10 cellular contexts compared by ENCODE assay signal in genomic region chr2:136362676-136363390, GRCh38.
DNase-seq lines count a peak whose midpoint lies in the region; ATAC-seq and TF ChIP-seq lines count a peak whose summit lies in the region.
"Had no signal": no experiment of that assay in that cellular context is flagged by ENCODE, and none has a peak within 500 bp of the region (broad histone marks: within the 10 kb centered on the region; RNA-seq: fewer than 3 reads in every experiment).

No MANE protein-coding gene starts in this region.

- POLR2A ChIA-PET in activated CD4-positive, alpha-beta T cell treated with anti-CD3 and anti-CD28 coated beads for 36 hours (lab: Charles Lee), result interaction anchor here (1.0 to 1.8 kb wide), 4 partner anchors 14 to 229 kb away, joined by 5 to 11 read pairs (median 7); no protein-coding TSS in a partner anchor

- H3K27ac ChIP-seq in smooth muscle cell (ENCODE audit: low read depth), result no peak overlapping the region
- H3K27ac ChIP-seq: A549 had no signal

- no peak overlapping the region for H3K9ac ChIP-seq in smooth muscle cell (ENCODE audit: low read depth)

- WGBS in smooth muscle cell (ENCODE audit: low lambda C conversion rate), result 95% methylated on average over 9 of the region's 9 CpGs

- no peaks in the 10 kb centered on the region for H3K9me3 ChIP-seq in smooth muscle cell (replicated peaks; ENCODE audit: low read depth)
- H3K9me3 ChIP-seq: A549, HAP-1 had no signal

- no peaks in the 10 kb centered on the region for H3F3A ChIP-seq in smooth muscle cell (ENCODE audit: low read depth)

- peaks cover 12% of the 10 kb centered on the region for H3K27me3 Mint-ChIP-seq in activated CD4-positive, alpha-beta T cell treated with anti-CD3 and anti-CD28 coated beads for 36 hours
- peaks cover 0 to 4% of the 10 kb centered on the region in 2 donors for H3K27me3 Mint-ChIP-seq in natural killer cell (ENCODE audit: low read depth in 2 of 2)

- no peaks in the 10 kb centered on the region for H3K4me1 ChIP-seq in smooth muscle cell (ENCODE audit: low read depth)
- H3K4me1 ChIP-seq: A549, HAP-1 had no signal

- peak; percentile 65 for DNase-seq in activated CD4-positive, alpha-beta T cell treated with anti-CD3 and anti-CD28 coated beads for 36 hours
- DNase-seq in activated CD4-positive, alpha-beta T cell treated with anti-CD3 and anti-CD28 coated beads for 48 hours, result no peak
- DNase-seq in natural killer cell, result no peak
- no peak for DNase-seq in NCI-H226
- no peak for DNase-seq in smooth muscle cell (lab: John Stamatoyannopoulos, UW; ENCODE audit: unreplicated experiment)
- DNase-seq in D341Med (ENCODE audit: low spot score), result no peak

- intact Hi-C loops in activated CD4-positive, alpha-beta T cell treated with anti-CD3 and anti-CD28 coated beads for 36 hours (cut with DNase I, micrococcal nuclease), result loop anchor here (1.0 to 5.0 kb wide), 13 partner anchors 12 to 378 kb away; partner anchors contain the start of genes CXCR4 (in 1 of the 2) and DARS1 (in 1 of the 2)
- intact Hi-C loops in natural killer cell (cut with micrococcal nuclease), result no loop called here

- no peaks in the 10 kb centered on the region for H3K79me2 ChIP-seq in smooth muscle cell (ENCODE audit: low read depth)

- H3K4me3 ChIP-seq in smooth muscle cell, result no peak overlapping the region
- H3K4me3 ChIP-seq: A549, HAP-1 had no signal

- peaks cover 54% of the 10 kb centered on the region for H3K4me1 Mint-ChIP-seq in activated CD4-positive, alpha-beta T cell treated with anti-CD3 and anti-CD28 coated beads for 36 hours
- H3K4me1 Mint-ChIP-seq in natural killer cell, result peaks cover 0 to 11% of the 10 kb centered on the region in 2 donors

- H3K27ac Mint-ChIP-seq in activated CD4-positive, alpha-beta T cell treated with anti-CD3 and anti-CD28 coated beads for 36 hours, result peak overlapping the region; percentile 63
- no peak overlapping the region for H3K27ac Mint-ChIP-seq in natural killer cell

- ATAC-seq in activated CD4-positive, alpha-beta T cell treated with anti-CD3 and anti-CD28 coated beads for 36 hours, result peak; percentile 82
- ATAC-seq in GM21786 (IDR thresholded peaks at IDR 0.05; ENCODE audit: unreplicated experiment) (peak; percentile 96), HG03575 (IDR thresholded peaks at IDR 0.05; ENCODE audit: extremely low read depth, insufficient number of reproducible peaks, low FRiP score, unreplicated experiment) (peak; percentile 85), natural killer cell (peak; percentile 54 to 61 (median 56))
- ATAC-seq: A549 had no signal

- H3K36me3 Mint-ChIP-seq in activated CD4-positive, alpha-beta T cell treated with anti-CD3 and anti-CD28 coated beads for 36 hours (ENCODE audit: low read depth), result peaks cover 1% of the 10 kb centered on the region
- peaks cover 6% of the 10 kb centered on the region for H3K36me3 Mint-ChIP-seq in natural killer cell

- CTCF ChIA-PET in activated CD4-positive, alpha-beta T cell treated with anti-CD3 and anti-CD28 coated beads for 36 hours (lab: Charles Lee), result interaction anchor here (0.6 to 1.3 kb wide), 4 partner anchors 13 to 449 kb away, joined by 3 to 5 read pairs (median 3); no protein-coding TSS in a partner anchor

- TF ChIP-seq CTCF in natural killer cell (IDR thresholded peaks at IDR 0.05) (no peak), smooth muscle cell (IDR thresholded peaks at IDR 0.05; ENCODE audit: borderline replicate concordance, insufficient read depth, poor library complexity, severe bottlenecking) (no peak)

- no peaks in the 10 kb centered on the region for H4K20me1 ChIP-seq in smooth muscle cell (ENCODE audit: low read depth)

- H3K27me3 ChIP-seq in smooth muscle cell (ENCODE audit: low read depth), result no peaks in the 10 kb centered on the region

- no peak overlapping the region for H3K4me3 Mint-ChIP-seq in activated CD4-positive, alpha-beta T cell treated with anti-CD3 and anti-CD28 coated beads for 36 hours
- no peak overlapping the region for H3K4me3 Mint-ChIP-seq in natural killer cell

- H3K36me3 ChIP-seq in smooth muscle cell (ENCODE audit: low read depth), result peaks cover 5% of the 10 kb centered on the region
- H3K36me3 ChIP-seq: HAP-1 had no signal

- no peak overlapping the region for H3K4me2 ChIP-seq in smooth muscle cell
- H3K4me2 ChIP-seq: A549 had no signal

- peaks cover 4% of the 10 kb centered on the region for H3K9me3 Mint-ChIP-seq in activated CD4-positive, alpha-beta T cell treated with anti-CD3 and anti-CD28 coated beads for 36 hours (ENCODE audit: low read depth)
- H3K9me3 Mint-ChIP-seq in natural killer cell, result peaks cover 0 to 4% of the 10 kb centered on the region in 2 donors

- H2AFZ ChIP-seq in smooth muscle cell (ENCODE audit: low read depth), result no peak overlapping the region
